Comparison of ENCODE assay signal across 20 cellular contexts in the genomic region with DNA sequence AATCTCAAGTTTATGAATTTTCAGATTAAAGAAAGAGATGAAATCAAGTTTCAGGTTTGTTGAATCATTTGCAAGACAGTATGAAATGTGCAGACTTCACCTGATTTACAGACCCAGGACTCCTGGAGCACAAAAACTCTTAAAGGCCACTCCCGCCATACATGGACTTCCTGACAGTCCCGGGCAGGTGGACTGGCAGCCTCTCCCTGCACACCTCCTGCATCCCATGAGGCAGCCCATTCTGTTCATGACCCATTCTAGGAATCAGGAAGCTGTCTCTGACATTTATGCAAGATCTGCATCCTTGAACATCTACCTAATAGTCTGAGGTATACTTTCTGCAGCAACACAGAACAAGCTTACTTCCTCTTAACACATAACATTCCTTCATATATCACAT. TPM values are rescaled to one million over a fixed set of nuclear protein-coding genes. Genes with fewer than 3 reads are reported as not detected.
DNase-seq lines count a peak whose midpoint lies in the region; ATAC-seq and TF ChIP-seq lines count a peak whose summit lies in the region.
"Had no signal": no experiment of that assay in that cellular context is flagged by ENCODE, and none has a peak within 500 bp of the region (broad histone marks: within the 10 kb centered on the region; RNA-seq: fewer than 3 reads in every experiment).

No MANE protein-coding gene starts in this region.

- H3K79me2 ChIP-seq in GM23338 (replicated peaks; ENCODE audit: insufficient read depth) (peaks cover 82% of the 10 kb centered on the region), trophoblast cell (ENCODE audit: control insufficient read depth, insufficient read depth, low read length, poor library complexity) (no peaks in the 10 kb centered on the region)

- peak overlapping the region; percentile 71 for H3K4me2 ChIP-seq in GM23338
- no peak overlapping the region for H3K4me2 ChIP-seq in trophoblast cell (ENCODE audit: low read length)
- H3K4me2 ChIP-seq: A549; BLaER1 treated with 17β-estradiol and CSF1 and Interleukin-3, amounts not matched to agents 10 nM and 100 nM had no signal

- ATAC-seq in GM23338, result no peak
- ATAC-seq in left cardiac atrium, result no peak
- ATAC-seq: A549, GM12878, HCT116 had no signal

- H3K9ac ChIP-seq in trophoblast cell (ENCODE audit: low read length), result no peak overlapping the region
- H3K9ac ChIP-seq: BLaER1 treated with 17β-estradiol and CSF1 and Interleukin-3, amounts not matched to agents 10 nM and 100 nM; GM23248 had no signal

- H4K91ac ChIP-seq in trophoblast cell (ENCODE audit: low read depth, low read length), result no peak overlapping the region

- H3K27ac ChIP-seq in GM23338 (ENCODE audit: low read depth) (peak overlapping the region; percentile 67), trophoblast cell (ENCODE audit: low read depth, low read length) (no peak overlapping the region)
- H3K27ac ChIP-seq: A549; BLaER1 treated with 17β-estradiol and CSF1 and Interleukin-3, amounts not matched to agents 10 nM and 100 nM; GM23248 had no signal

- no peak for DNase-seq in GM23338 (ENCODE audit: low spot score)
- DNase-seq in cerebellum (ENCODE audit: low spot score), result peak; percentile 53
- no peak for DNase-seq in trophoblast cell
- DNase-seq in left cardiac atrium, result no peak
- DNase-seq in stimulated activated CD4-positive, alpha-beta T cell treated with anti-CD3 and anti-CD28 coated beads, Interleukin-4, amount 100 ng/mL, for 4 hours, result no peak
- no peak for DNase-seq in dedifferentiated amniotic fluid mesenchymal stem cell (ENCODE audit: extremely low spot score)
- DNase-seq: 8988T; ACHN; BE2C; CD4-positive, alpha-beta T cell; CD8-positive, alpha-beta memory T cell; DMS53; DMS79 treated with DMSO at 0.1 percent for 48 hours; GM23248 had no signal

- no peak overlapping the region for H2BK120ac ChIP-seq in trophoblast cell (ENCODE audit: insufficient read depth, low read length, poor library complexity)

- H3K4me3 Mint-ChIP-seq in GM23338, result no peak overlapping the region
- H3K4me3 Mint-ChIP-seq: CD14-positive monocyte; CD4-positive, alpha-beta T cell; CD8-positive, alpha-beta memory T cell; H9 had no signal

- H3K27me3 ChIP-seq in GM23338 (ENCODE audit: insufficient read depth), result no peaks in the 10 kb centered on the region
- H3K27me3 ChIP-seq in trophoblast cell (ENCODE audit: insufficient read depth, low read length), result no peaks in the 10 kb centered on the region
- H3K27me3 ChIP-seq: BE2C; BLaER1 treated with 17β-estradiol and CSF1 and Interleukin-3, amounts not matched to agents 10 nM and 100 nM had no signal

- H3K14ac ChIP-seq in trophoblast cell (ENCODE audit: low read length), result no peak overlapping the region

- intact Hi-C loops in left cardiac atrium (cut with DNase I), result loop anchor here in 1 of 2 donors (10.0 kb wide), 1 partner anchor 241 kb away; no protein-coding TSS in a partner anchor

- no peak overlapping the region for H2AFZ ChIP-seq in GM23338
- no peak overlapping the region for H2AFZ ChIP-seq in trophoblast cell (ENCODE audit: insufficient read depth, low read length, poor library complexity)
- H2AFZ ChIP-seq: GM23248 had no signal

- H2BK12ac ChIP-seq in trophoblast cell (ENCODE audit: low read length), result no peak overlapping the region

- H3K36me3 ChIP-seq in GM23338 (ENCODE audit: insufficient read depth) (0 out of 2 replicates have a peak, but pooled peaks cover 6% of the 10 kb centered on the region), trophoblast cell (ENCODE audit: control insufficient read depth in 1 of 2, insufficient read depth in 2 of 2, low read length in 2 of 2) (peaks cover 13 to 16% of the 10 kb centered on the region in 2 experiments)

- no peak overlapping the region for H4K12ac ChIP-seq in trophoblast cell (ENCODE audit: low read depth, low read length)

- no peaks in the 10 kb centered on the region for H3K9me2 ChIP-seq in GM23338 (ENCODE audit: insufficient read depth)

- peaks cover 14% of the 10 kb centered on the region; the same call in 1 of the 2 replicates for H4K20me1 ChIP-seq in GM23338 (replicated peaks; ENCODE audit: insufficient read depth)

- H3K4ac ChIP-seq in trophoblast cell (ENCODE audit: low read depth, low read length), result no peak overlapping the region

- no peak overlapping the region for H2AK5ac ChIP-seq in trophoblast cell (ENCODE audit: low read length)

- H3K27me3 Mint-ChIP-seq in GM23338 (ENCODE audit: insufficient read depth, low read depth, poor library complexity), result peaks cover 10% of the 10 kb centered on the region
- H3K27me3 Mint-ChIP-seq: CD4-positive, alpha-beta T cell; CD8-positive, alpha-beta memory T cell had no signal

- H3K4me1 ChIP-seq in GM23338 (ENCODE audit: insufficient read depth) (peaks cover 59% of the 10 kb centered on the region), trophoblast cell (ENCODE audit: control insufficient read depth in 1 of 2, insufficient read depth in 2 of 2, low read length in 2 of 2) (no peaks in the 10 kb centered on the region)
- H3K4me1 ChIP-seq: BE2C had no signal

- H3F3A ChIP-seq in GM23338 (replicated peaks; ENCODE audit: low read depth), result peaks cover 8% of the 10 kb centered on the region

- H3K4me1 Mint-ChIP-seq in GM23338, result peaks cover 22% of the 10 kb centered on the region

- WGBS in trophoblast cell (ENCODE audit: extremely low coverage, insufficient coverage, insufficient read length), result no CpG with 5 or more reads among the region's 2 CpGs

- H3K36me3 Mint-ChIP-seq in GM23338 (ENCODE audit: low read depth), result peaks cover 40% of the 10 kb centered on the region

- H3K23ac ChIP-seq in trophoblast cell (ENCODE audit: low read length), result peak overlapping the region; percentile 88

- H2BK5ac ChIP-seq in trophoblast cell (ENCODE audit: low read depth, low read length, poor library complexity), result no peak overlapping the region

- H3K79me1 ChIP-seq in trophoblast cell (ENCODE audit: low read length), result no peaks in the 10 kb centered on the region

- no peak overlapping the region for H3K27ac Mint-ChIP-seq in GM23338
- H3K27ac Mint-ChIP-seq: CD14-positive monocyte; CD4-positive, alpha-beta T cell; CD8-positive, alpha-beta memory T cell; H9 had no signal

- peak overlapping the region; percentile 20; the same call in 1 of the 2 replicates for H3K4me3 ChIP-seq in GM23338
- H3K4me3 ChIP-seq in trophoblast cell (ENCODE audit: low read depth, low read length), result no peak overlapping the region
- H3K4me3 ChIP-seq: A549; BLaER1 treated with 17β-estradiol and CSF1 and Interleukin-3, amounts not matched to agents 10 nM and 100 nM; GM12878; GM23248 had no signal

- H3K18ac ChIP-seq in trophoblast cell (ENCODE audit: low read length), result no peak overlapping the region

- no peaks in the 10 kb centered on the region for H3K9me3 Mint-ChIP-seq in GM23338
- H3K9me3 Mint-ChIP-seq: CD14-positive monocyte; CD4-positive, alpha-beta T cell; CD8-positive, alpha-beta memory T cell; H9 had no signal

- TF ChIP-seq CTCF in GM23338 (conservative IDR thresholded peaks at IDR 0.05; ENCODE audit: low read depth in 2 of 2), result no peak

- no peaks in the 10 kb centered on the region for H3K9me3 ChIP-seq in trophoblast cell (ENCODE audit: insufficient read depth, low read depth, low read length)
- H3K9me3 ChIP-seq: A549; BE2C; BLaER1 treated with 17β-estradiol and CSF1 and Interleukin-3, amounts not matched to agents 10 nM and 100 nM had no signal

- no peak overlapping the region for H4K8ac ChIP-seq in trophoblast cell (ENCODE audit: low read depth, low read length)

RNA-seq across cellular contexts. Expression of a gene that starts 5.9 kb away (rescaled TPM):
- total RNA-seq in GM23338 (2014; rRNA removed; shearing (Covaris generic)), result 21.6 and 23.5 TPM in 2 replicates
- 11.6 and 14.8 TPM in 2 replicates for polyA plus RNA-seq in GM23338 (2016; fragmentation: Nextera tagmentation; extraction: Ambion mirVana)
- total RNA-seq in cerebellum, result 21.4 TPM
- 8.0 and 8.5 TPM in 2 replicates for polyA plus RNA-seq in trophoblast cell (2013)
- 1 to 10 TPM; 5.2 to 7.9 TPM for total RNA-seq in left cardiac atrium

RNA-seq across cellular contexts. Expression of a gene that starts 6.4 kb away (rescaled TPM):
- total RNA-seq in GM23338 (2014; rRNA removed; shearing (Covaris generic)), result 39.6 and 41.6 TPM in 2 replicates
- polyA plus RNA-seq in GM23338 (2016; fragmentation: Nextera tagmentation; extraction: Ambion mirVana), result 9.5 and 9.8 TPM in 2 replicates
- total RNA-seq in cerebellum (25.4 TPM), left cardiac atrium (1 to 10 TPM; 8.1 to 9.2 TPM)
- polyA plus RNA-seq in trophoblast cell (2013), result 9.4 and 9.5 TPM in 2 replicates
